Comparison of ENCODE assay signal across 14 cellular contexts in the genomic region with DNA sequence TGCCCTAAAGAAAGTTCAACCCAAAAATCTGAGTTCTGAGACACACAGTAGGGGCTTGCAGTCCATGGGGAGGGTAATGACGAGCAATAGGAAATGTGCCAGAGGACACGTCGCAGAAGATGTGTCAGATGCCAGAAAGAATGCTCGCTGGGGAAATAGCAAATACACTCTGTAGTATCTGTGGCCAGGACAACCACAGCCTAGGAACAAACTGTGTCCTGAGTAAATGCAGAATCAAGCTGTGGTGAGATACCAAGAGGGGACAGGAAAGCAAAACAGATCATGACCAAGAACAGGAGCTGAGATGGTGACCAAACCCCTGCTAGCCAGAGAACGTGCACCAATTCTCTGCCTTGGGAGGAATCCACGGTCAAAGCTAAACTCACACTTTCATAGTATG. TPM values are rescaled to one million over a fixed set of nuclear protein-coding genes. Genes with fewer than 3 reads are reported as not detected.
DNase-seq lines count a peak whose midpoint lies in the region; ATAC-seq and TF ChIP-seq lines count a peak whose summit lies in the region.
"Had no signal": no experiment of that assay in that cellular context is flagged by ENCODE, and none has a peak within 500 bp of the region (broad histone marks: within the 10 kb centered on the region; RNA-seq: fewer than 3 reads in every experiment).

No MANE protein-coding gene starts in this region.

- no peak overlapping the region for H3K4me2 ChIP-seq in mammary epithelial cell (ENCODE audit: insufficient read depth, low read depth, low read length)

- H3K27me3 ChIP-seq in breast epithelium (no peaks in the 10 kb centered on the region), mammary epithelial cell (ENCODE audit: insufficient read depth, low read length) (no peaks in the 10 kb centered on the region), stomach smooth muscle (ENCODE audit: control insufficient read depth in 1 of 2, insufficient read depth in 2 of 2, low read length in 2 of 2) (no peaks in the 10 kb centered on the region)
- H3K27me3 ChIP-seq: SJCRH30 had no signal

- no peaks in the 10 kb centered on the region for H3K9me3 Mint-ChIP-seq in HFFc6

- H3K9me3 ChIP-seq in breast epithelium: no peaks in the 10 kb centered on the region
- peaks cover 2% of the 10 kb centered on the region for H3K9me3 ChIP-seq in mammary epithelial cell (replicated peaks; ENCODE audit: insufficient read depth, low read length)
- H3K9me3 ChIP-seq in stomach smooth muscle (ENCODE audit: control insufficient read depth in 2 of 2, low read length in 2 of 2): peaks cover 0 to 5% of the 10 kb centered on the region in 2 donors
- H3K9me3 ChIP-seq: SJCRH30 had no signal

- dilution Hi-C loops in mammary epithelial cell (cut with HindIII; ENCODE audit: low sequenced_read_pairs): no loop called here

- H3K4me3 Mint-ChIP-seq in HFFc6: no peak overlapping the region

- no peak for TF ChIP-seq POLR2A in breast epithelium (IDR thresholded peaks at IDR 0.05)

- WGBS in mammary epithelial cell (ENCODE audit: low coverage, missing lambda C conversion rate): 73% methylated on average over 6 of the region's 6 CpGs

- peak overlapping the region; percentile 69 to 80 for H3K27ac ChIP-seq in breast epithelium
- no peak overlapping the region for H3K27ac ChIP-seq in mammary epithelial cell (ENCODE audit: insufficient read depth, low read depth, low read length)
- peak overlapping the region; percentile 18 for H3K27ac ChIP-seq in stomach smooth muscle (ENCODE audit: low read length)
- H3K27ac ChIP-seq: SJCRH30 had no signal

- no TSS peak for BruUV-seq in mammary epithelial cell (replicated peaks; lab: Mats Ljungman, UMichigan)

- DNase-seq in breast epithelium (ENCODE audit: low spot score in 2 of 2) (peak in 1 of 2 donors; percentile 35), mammary epithelial cell (no peak), fibroblast of gingiva (ENCODE audit: low read depth) (peak; percentile 69), HFFc6 (no peak), NCI-H774 (lab: John Stamatoyannopoulos, UW) (no peak), NCI-H146 treated with DMSO at 0.1 percent for 48 hours (lab: John Stamatoyannopoulos, UW; ENCODE audit: unreplicated experiment) (no peak)
- DNase-seq: activated CD8-positive, alpha-beta memory T cell treated with anti-CD3 and anti-CD28 coated beads for 24 hours; cortex of kidney; glutamatergic neuron; NCI-H510A; SJCRH30 had no signal

- TF ChIP-seq CTCF in breast epithelium (IDR thresholded peaks at IDR 0.05) (no peak), mammary epithelial cell (conservative IDR thresholded peaks at IDR 0.05 in 1 of 2, IDR thresholded peaks at IDR 0.05 in 1 of 2; ENCODE audit: extremely low read depth in 1 of 2, insufficient read depth in 1 of 2, low read depth in 1 of 2, low read length in 2 of 2) (no peak), HFFc6 (IDR thresholded peaks at IDR 0.05) (no peak)

- peaks cover 21% of the 10 kb centered on the region for H3K27me3 Mint-ChIP-seq in HFFc6 (ENCODE audit: insufficient read depth)

- H3K36me3 Mint-ChIP-seq in HFFc6 (ENCODE audit: low read depth): no peaks in the 10 kb centered on the region

- H3K4me1 ChIP-seq in breast epithelium (no peaks in the 10 kb centered on the region), mammary epithelial cell (ENCODE audit: insufficient read depth, low read length) (no peaks in the 10 kb centered on the region), stomach smooth muscle (ENCODE audit: control insufficient read depth, insufficient read depth, low read length) (no peaks in the 10 kb centered on the region)
- H3K4me1 ChIP-seq: SJCRH30 had no signal

- H4K20me1 ChIP-seq in mammary epithelial cell (ENCODE audit: insufficient read depth, low read length): no peaks in the 10 kb centered on the region

- H3K36me3 ChIP-seq in breast epithelium (no peaks in the 10 kb centered on the region), mammary epithelial cell (ENCODE audit: insufficient read depth, low read length) (no peaks in the 10 kb centered on the region), stomach smooth muscle (ENCODE audit: control insufficient read depth in 2 of 2, insufficient read depth in 2 of 2, low read length in 2 of 2) (no peaks in the 10 kb centered on the region)
- H3K36me3 ChIP-seq: SJCRH30 had no signal

- no peaks in the 10 kb centered on the region for H3K79me2 ChIP-seq in mammary epithelial cell (ENCODE audit: insufficient read depth, low read length)

- H3K27ac Mint-ChIP-seq in HFFc6: no peak overlapping the region

- H3K4me3 ChIP-seq in breast epithelium (no peak overlapping the region), mammary epithelial cell (replicated peaks in 1 of 3; ENCODE audit: insufficient read depth in 1 of 3, low read depth in 2 of 3, low read length in 3 of 3) (no peak overlapping the region), stomach smooth muscle (ENCODE audit: low read length in 2 of 2) (no peak overlapping the region)
- H3K4me3 ChIP-seq: SJCRH30 had no signal

- intact Hi-C loops in breast epithelium (cut with DNase I; ENCODE audit: low total_unique reads) (no loop called here), mammary epithelial cell (cut with micrococcal nuclease) (no loop called here)

- H3K9ac ChIP-seq in mammary epithelial cell (ENCODE audit: insufficient read depth, low read length) (no peak overlapping the region), stomach smooth muscle (ENCODE audit: low read length in 2 of 2) (no peak overlapping the region)

- H3K4me1 Mint-ChIP-seq in HFFc6 (ENCODE audit: low read depth): no peaks in the 10 kb centered on the region

- no peak overlapping the region for H2AFZ ChIP-seq in mammary epithelial cell (ENCODE audit: low read depth, low read length)

- CTCF ChIA-PET in mammary epithelial cell (lab: Charles Lee; ENCODE audit: low non-redundant PET): no interaction called here

- in situ Hi-C loops in mammary epithelial cell (cut with MboI; ENCODE audit: low sequenced_read_pairs in 2 of 2): no loop called here

- peak; percentile 54 for ATAC-seq in HG03575 (IDR thresholded peaks at IDR 0.05; ENCODE audit: extremely low read depth, insufficient number of reproducible peaks, low FRiP score, unreplicated experiment)

RNA-seq across cellular contexts. Expression of a gene that starts 9.1 kb away (rescaled TPM):
- total RNA-seq in breast epithelium (10 to 100 TPM in 2 of 3 donors, 1 to 10 TPM in 1; 5.3 to 17.3 (median 15.1) TPM), mammary epithelial cell (under 1 TPM in 1 of 2 donors, not detected in 1; 0.17 TPM)
- polyA plus RNA-seq in mammary epithelial cell: 0.10 TPM
- not detected for polyA minus RNA-seq in mammary epithelial cell
- under 1 TPM; 0.13 to 0.37 (median 0.18) TPM for total RNA-seq in HFFc6 (2021; fragmentation: NEBNext Ultra II Directional; extraction: Animal tissue kit (Norgen Biotek cat#: 25700))
- total RNA-seq: MCF 10A had no signal

Comparison
In these comparisons a context has a peak if more than half of its experiments do, and no peak if none do; other contexts are left out.
1. RNA of a gene that starts 9.1 kb away (total RNA-seq): 5.3 to 17.3 TPM in breast epithelium; 0.17 TPM in mammary epithelial cell and 0.13 to 0.37 TPM in HFFc6; every median in the first group is over 4 times any median in the second.